Comparison of ENCODE assay signal across 1 cellular context in the genomic region with DNA sequence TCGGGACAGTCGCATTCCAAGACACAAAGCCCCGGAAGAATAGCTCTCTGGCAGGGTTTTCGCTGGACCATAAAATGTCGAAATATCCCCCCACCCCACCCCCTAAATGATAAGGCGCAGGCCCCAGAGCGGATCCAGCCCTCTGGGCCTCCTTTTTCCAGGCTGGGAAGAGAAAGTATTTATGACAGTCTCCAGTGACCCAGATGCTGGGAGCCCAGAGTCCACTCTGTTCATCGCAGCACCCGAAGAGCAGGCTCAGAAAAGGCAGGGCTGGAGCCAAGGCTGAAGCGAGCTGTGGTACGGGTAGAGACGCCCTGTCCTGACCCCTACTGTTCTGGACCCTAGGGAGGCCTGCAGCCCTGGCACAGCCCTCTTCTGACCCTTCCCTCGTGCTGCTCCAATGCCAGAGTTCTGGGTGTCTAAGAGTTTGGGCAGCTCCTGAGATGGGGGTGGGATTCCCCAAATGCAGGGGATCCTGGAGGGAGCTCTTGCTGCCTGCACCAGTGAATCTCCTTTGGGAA.
TF ChIP-seq lines count a peak whose summit lies in the region.

No MANE protein-coding gene starts in this region.

TF ChIP-seq in HEK293, 187 proteins besides CTCF, POLR2A, EP300 and RAD21 (continued from another document):
- TF ChIP-seq TSHZ1 (tag by site-specific recombination; IDR thresholded peaks at IDR 0.05; ENCODE audit: borderline replicate concordance): no peak
TF ChIP-seq in HEK293: peak in this region for 1.
